Comparison of ENCODE assay signal across 1 cellular context in the genomic region with DNA sequence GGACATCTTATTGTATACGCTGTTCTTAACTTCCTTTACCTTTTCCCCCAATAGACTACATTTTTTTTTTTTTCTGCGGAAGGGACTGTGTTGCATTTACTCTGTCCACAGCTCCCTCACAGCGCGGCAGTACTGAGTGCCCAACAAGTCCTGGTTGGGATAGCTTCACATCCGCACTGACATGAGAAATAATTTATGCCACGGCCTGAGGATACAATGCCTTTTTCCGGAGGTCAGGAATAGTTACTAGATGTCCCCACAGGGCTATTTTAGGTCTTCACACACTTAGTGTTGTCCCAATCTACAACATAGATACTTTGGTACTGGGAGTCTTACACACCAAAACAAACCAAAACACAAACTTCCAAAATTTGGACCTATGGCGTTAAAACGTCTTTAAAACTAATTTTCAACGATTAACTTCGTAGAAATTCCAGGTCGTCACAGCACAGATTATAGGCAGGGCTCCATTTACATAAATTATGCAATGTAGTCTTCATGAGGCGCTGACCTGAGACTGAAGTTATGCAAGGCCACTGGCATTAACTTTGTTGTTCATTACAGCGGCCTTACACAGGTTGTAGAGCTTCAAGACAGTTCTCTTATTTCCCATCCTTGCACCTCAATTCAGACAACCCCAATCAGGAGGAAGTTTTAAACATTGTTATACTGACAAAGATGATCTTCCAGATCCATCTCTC.
TF ChIP-seq lines count a peak whose summit lies in the region.

No MANE protein-coding gene starts in this region.

TF ChIP-seq in endothelial cell of umbilical vein, 7 proteins besides CTCF, POLR2A, EP300 and RAD21 (continued from another document):
- TF ChIP-seq MYC (IDR thresholded peaks at IDR 0.05; ENCODE audit: low read depth, low read length), result no peak
- TF ChIP-seq JUN (IDR thresholded peaks at IDR 0.05; ENCODE audit: borderline replicate concordance, insufficient read depth, insufficient read length, low read depth), result no peak
- TF ChIP-seq FOS (IDR thresholded peaks at IDR 0.05; ENCODE audit: borderline replicate concordance, insufficient read depth, low read length), result no peak
- no peak for TF ChIP-seq EZH2 (IDR thresholded peaks at IDR 0.05; ENCODE audit: borderline replicate concordance, low read depth, low read length, severe bottlenecking)
- TF ChIP-seq, protein P1, sequence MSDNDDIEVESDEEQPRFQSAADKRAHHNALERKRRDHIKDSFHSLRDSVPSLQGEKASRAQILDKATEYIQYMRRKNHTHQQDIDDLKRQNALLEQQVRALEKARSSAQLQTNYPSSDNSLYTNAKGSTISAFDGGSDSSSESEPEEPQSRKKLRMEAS (IDR thresholded peaks at IDR 0.05; ENCODE audit: insufficient read depth, insufficient read length), result no peak
- no peak for TF ChIP-seq GATA2 (IDR thresholded peaks at IDR 0.05; ENCODE audit: insufficient read depth, insufficient read length, low read depth, low read length)
TF ChIP-seq in endothelial cell of umbilical vein: peak in this region for 0.
